Comparison of ENCODE assay signal across 1 cellular context in the genomic region with DNA sequence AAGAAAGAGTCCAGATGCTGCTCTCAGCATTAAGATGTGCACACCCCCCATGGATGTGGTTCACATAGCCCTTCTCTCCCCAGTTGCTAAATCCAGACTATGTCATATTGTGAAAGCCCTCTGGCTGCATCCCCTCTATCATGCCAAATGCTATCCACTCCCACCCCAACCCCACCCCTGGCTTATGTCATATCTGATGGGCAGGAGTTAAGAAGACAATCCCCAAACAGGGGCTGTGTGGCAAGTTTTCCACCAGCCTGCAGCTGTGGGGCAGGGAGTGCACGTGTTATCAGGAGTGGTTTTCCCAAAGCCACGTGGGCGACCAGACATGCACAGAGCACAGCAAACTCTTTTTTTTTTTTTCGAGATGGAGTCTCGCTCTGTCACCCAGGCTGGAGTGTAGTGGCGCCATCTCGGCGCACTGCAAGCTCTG.
TF ChIP-seq lines count a peak whose summit lies in the region.

No MANE protein-coding gene starts in this region.

TF ChIP-seq in K562, 482 proteins besides CTCF, POLR2A, EP300 and RAD21 (continues in another document):
- TF ChIP-seq CHD2 (IDR thresholded peaks at IDR 0.05; ENCODE audit: low read depth, low read length) (no peak), HDAC1 (IDR thresholded peaks at IDR 0.05) (peak in 1 of 2 experiments; percentile 61; a peak in 2 of 4 replicates), TCFL5 (CRISPR knock-in tag; conservative IDR thresholded peaks at IDR 0.05) (no peak), DDX20 (tag; IDR thresholded peaks at IDR 0.05; ENCODE audit: low read depth) (no peak), ZNF324 (CRISPR knock-in tag; IDR thresholded peaks at IDR 0.05) (no peak), RBFOX2 (IDR thresholded peaks at IDR 0.05; ENCODE audit: low read depth, low read length) (no peak), KLF13 (tag; IDR thresholded peaks at IDR 0.05; ENCODE audit: borderline replicate concordance, low read depth) (no peak), SIN3A (IDR thresholded peaks at IDR 0.05; ENCODE audit: borderline replicate concordance in 2 of 2, control insufficient read depth in 1 of 2, low read depth in 2 of 2, low read length in 2 of 2) (peak in 1 of 2 experiments; percentile 53; a peak in 1 of 4 replicates), NFYB (IDR thresholded peaks at IDR 0.05; ENCODE audit: extremely low read depth, insufficient read length) (no peak), MAFG (tag; conservative IDR thresholded peaks at IDR 0.05) (no peak), ZNF668 (CRISPR knock-in tag; IDR thresholded peaks at IDR 0.05) (no peak), CREM (IDR thresholded peaks at IDR 0.05; ENCODE audit: low read depth) (0 out of 2 replicates have a peak, but pooled peaks have one; percentile 29), HNRNPLL (IDR thresholded peaks at IDR 0.05; ENCODE audit: low read depth, low read length, poor library complexity, severe bottlenecking) (no peak), TGIF2 (CRISPR knock-in tag; IDR thresholded peaks at IDR 0.05) (no peak), ZBTB8A (IDR thresholded peaks at IDR 0.05; ENCODE audit: partially characterized antibody) (no peak), SREBF2 (CRISPR knock-in tag; IDR thresholded peaks at IDR 0.05) (no peak), RBM17 (IDR thresholded peaks at IDR 0.05; ENCODE audit: borderline replicate concordance, low read depth, low read length) (no peak), ZFP1 (CRISPR knock-in tag; IDR thresholded peaks at IDR 0.05) (no peak), MYC (IDR thresholded peaks at IDR 0.05; ENCODE audit: low read depth, low read length) (peak; percentile 85), MYC (CRISPR knock-in tag; IDR thresholded peaks at IDR 0.05; ENCODE audit: borderline replicate concordance, low read depth) (no peak), TEAD4 (IDR thresholded peaks at IDR 0.05; ENCODE audit: low read length) (no peak), TEAD4 (CRISPR knock-in tag; IDR thresholded peaks at IDR 0.05; ENCODE audit: borderline replicate concordance) (no peak), YY1 (IDR thresholded peaks at IDR 0.05; ENCODE audit: borderline replicate concordance in 1 of 3, control insufficient read depth in 1 of 3, extremely low read depth in 1 of 3, insufficient read depth in 3 of 3, insufficient read length in 1 of 3, insufficient replicate concordance in 2 of 3, low read depth in 1 of 3, low read length in 2 of 3) (no peak), PHB2 (IDR thresholded peaks at IDR 0.05; ENCODE audit: low read depth) (no peak), RBBP5 (IDR thresholded peaks at IDR 0.05; ENCODE audit: borderline replicate concordance, insufficient read depth, low read length, poor library complexity, severe bottlenecking) (no peak), ZBTB1 (CRISPR knock-in tag; IDR thresholded peaks at IDR 0.05; ENCODE audit: borderline replicate concordance, low read depth) (no peak), FOXM1 (IDR thresholded peaks at IDR 0.05; ENCODE audit: low read depth) (no peak), FOXM1 (CRISPR knock-in tag; IDR thresholded peaks at IDR 0.05; ENCODE audit: low read depth) (no peak), BACH1 (tag; IDR thresholded peaks at IDR 0.05) (no peak), ZNF764 (CRISPR knock-in tag; IDR thresholded peaks at IDR 0.05; ENCODE audit: low read depth) (no peak), FOXK1 (CRISPR knock-in tag; IDR thresholded peaks at IDR 0.05; ENCODE audit: borderline replicate concordance) (no peak)
- TF ChIP-seq, protein P1, sequence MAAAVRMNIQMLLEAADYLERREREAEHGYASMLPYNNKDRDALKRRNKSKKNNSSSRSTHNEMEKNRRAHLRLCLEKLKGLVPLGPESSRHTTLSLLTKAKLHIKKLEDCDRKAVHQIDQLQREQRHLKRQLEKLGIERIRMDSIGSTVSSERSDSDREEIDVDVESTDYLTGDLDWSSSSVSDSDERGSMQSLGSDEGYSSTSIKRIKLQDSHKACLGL (CRISPR knock-in tag; IDR thresholded peaks at IDR 0.05; ENCODE audit: borderline replicate concordance, poor library complexity, severe bottlenecking) = peak; percentile 31
- TF ChIP-seq, protein P2, sequence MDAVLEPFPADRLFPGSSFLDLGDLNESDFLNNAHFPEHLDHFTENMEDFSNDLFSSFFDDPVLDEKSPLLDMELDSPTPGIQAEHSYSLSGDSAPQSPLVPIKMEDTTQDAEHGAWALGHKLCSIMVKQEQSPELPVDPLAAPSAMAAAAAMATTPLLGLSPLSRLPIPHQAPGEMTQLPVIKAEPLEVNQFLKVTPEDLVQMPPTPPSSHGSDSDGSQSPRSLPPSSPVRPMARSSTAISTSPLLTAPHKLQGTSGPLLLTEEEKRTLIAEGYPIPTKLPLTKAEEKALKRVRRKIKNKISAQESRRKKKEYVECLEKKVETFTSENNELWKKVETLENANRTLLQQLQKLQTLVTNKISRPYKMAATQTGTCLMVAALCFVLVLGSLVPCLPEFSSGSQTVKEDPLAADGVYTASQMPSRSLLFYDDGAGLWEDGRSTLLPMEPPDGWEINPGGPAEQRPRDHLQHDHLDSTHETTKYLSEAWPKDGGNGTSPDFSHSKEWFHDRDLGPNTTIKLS (IDR thresholded peaks at IDR 0.05; ENCODE audit: borderline replicate concordance, low read depth) = no peak
- TF ChIP-seq, protein P3, sequence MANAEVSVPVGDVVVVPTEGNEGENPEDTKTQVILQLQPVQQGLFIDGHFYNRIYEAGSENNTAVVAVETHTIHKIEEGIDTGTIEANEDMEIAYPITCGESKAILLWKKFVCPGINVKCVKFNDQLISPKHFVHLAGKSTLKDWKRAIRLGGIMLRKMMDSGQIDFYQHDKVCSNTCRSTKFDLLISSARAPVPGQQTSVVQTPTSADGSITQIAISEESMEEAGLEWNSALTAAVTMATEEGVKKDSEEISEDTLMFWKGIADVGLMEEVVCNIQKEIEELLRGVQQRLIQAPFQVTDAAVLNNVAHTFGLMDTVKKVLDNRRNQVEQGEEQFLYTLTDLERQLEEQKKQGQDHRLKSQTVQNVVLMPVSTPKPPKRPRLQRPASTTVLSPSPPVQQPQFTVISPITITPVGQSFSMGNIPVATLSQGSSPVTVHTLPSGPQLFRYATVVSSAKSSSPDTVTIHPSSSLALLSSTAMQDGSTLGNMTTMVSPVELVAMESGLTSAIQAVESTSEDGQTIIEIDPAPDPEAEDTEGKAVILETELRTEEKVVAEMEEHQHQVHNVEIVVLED (CRISPR knock-in tag; IDR thresholded peaks at IDR 0.05) = no peak
- TF ChIP-seq, protein P4, sequence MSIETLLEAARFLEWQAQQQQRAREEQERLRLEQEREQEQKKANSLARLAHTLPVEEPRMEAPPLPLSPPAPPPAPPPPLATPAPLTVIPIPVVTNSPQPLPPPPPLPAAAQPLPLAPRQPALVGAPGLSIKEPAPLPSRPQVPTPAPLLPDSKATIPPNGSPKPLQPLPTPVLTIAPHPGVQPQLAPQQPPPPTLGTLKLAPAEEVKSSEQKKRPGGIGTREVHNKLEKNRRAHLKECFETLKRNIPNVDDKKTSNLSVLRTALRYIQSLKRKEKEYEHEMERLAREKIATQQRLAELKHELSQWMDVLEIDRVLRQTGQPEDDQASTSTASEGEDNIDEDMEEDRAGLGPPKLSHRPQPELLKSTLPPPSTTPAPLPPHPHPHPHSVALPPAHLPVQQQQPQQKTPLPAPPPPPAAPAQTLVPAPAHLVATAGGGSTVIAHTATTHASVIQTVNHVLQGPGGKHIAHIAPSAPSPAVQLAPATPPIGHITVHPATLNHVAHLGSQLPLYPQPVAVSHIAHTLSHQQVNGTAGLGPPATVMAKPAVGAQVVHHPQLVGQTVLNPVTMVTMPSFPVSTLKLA (conservative IDR thresholded peaks at IDR 0.05) = peak; percentile 90 to 92
- TF ChIP-seq, protein P5, sequence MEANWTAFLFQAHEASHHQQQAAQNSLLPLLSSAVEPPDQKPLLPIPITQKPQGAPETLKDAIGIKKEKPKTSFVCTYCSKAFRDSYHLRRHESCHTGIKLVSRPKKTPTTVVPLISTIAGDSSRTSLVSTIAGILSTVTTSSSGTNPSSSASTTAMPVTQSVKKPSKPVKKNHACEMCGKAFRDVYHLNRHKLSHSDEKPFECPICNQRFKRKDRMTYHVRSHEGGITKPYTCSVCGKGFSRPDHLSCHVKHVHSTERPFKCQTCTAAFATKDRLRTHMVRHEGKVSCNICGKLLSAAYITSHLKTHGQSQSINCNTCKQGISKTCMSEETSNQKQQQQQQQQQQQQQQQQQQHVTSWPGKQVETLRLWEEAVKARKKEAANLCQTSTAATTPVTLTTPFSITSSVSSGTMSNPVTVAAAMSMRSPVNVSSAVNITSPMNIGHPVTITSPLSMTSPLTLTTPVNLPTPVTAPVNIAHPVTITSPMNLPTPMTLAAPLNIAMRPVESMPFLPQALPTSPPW (CRISPR knock-in tag; IDR thresholded peaks at IDR 0.05) = peak; percentile 30; the same call in 1 of the 2 replicates
- TF ChIP-seq, protein P6, sequence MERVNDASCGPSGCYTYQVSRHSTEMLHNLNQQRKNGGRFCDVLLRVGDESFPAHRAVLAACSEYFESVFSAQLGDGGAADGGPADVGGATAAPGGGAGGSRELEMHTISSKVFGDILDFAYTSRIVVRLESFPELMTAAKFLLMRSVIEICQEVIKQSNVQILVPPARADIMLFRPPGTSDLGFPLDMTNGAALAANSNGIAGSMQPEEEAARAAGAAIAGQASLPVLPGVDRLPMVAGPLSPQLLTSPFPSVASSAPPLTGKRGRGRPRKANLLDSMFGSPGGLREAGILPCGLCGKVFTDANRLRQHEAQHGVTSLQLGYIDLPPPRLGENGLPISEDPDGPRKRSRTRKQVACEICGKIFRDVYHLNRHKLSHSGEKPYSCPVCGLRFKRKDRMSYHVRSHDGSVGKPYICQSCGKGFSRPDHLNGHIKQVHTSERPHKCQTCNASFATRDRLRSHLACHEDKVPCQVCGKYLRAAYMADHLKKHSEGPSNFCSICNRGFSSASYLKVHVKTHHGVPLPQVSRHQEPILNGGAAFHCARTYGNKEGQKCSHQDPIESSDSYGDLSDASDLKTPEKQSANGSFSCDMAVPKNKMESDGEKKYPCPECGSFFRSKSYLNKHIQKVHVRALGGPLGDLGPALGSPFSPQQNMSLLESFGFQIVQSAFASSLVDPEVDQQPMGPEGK (CRISPR knock-in tag; IDR thresholded peaks at IDR 0.05; ENCODE audit: borderline replicate concordance) = no peak
- TF ChIP-seq, protein P7, sequence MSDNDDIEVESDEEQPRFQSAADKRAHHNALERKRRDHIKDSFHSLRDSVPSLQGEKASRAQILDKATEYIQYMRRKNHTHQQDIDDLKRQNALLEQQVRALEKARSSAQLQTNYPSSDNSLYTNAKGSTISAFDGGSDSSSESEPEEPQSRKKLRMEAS (CRISPR knock-in tag; IDR thresholded peaks at IDR 0.05) = peak; percentile 65
- TF ChIP-seq, protein P8, sequence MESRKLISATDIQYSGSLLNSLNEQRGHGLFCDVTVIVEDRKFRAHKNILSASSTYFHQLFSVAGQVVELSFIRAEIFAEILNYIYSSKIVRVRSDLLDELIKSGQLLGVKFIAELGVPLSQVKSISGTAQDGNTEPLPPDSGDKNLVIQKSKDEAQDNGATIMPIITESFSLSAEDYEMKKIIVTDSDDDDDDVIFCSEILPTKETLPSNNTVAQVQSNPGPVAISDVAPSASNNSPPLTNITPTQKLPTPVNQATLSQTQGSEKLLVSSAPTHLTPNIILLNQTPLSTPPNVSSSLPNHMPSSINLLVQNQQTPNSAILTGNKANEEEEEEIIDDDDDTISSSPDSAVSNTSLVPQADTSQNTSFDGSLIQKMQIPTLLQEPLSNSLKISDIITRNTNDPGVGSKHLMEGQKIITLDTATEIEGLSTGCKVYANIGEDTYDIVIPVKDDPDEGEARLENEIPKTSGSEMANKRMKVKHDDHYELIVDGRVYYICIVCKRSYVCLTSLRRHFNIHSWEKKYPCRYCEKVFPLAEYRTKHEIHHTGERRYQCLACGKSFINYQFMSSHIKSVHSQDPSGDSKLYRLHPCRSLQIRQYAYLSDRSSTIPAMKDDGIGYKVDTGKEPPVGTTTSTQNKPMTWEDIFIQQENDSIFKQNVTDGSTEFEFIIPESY (CRISPR knock-in tag; IDR thresholded peaks at IDR 0.05) = peak; percentile 18; the same call in 1 of the 2 replicates
- TF ChIP-seq, protein P9, sequence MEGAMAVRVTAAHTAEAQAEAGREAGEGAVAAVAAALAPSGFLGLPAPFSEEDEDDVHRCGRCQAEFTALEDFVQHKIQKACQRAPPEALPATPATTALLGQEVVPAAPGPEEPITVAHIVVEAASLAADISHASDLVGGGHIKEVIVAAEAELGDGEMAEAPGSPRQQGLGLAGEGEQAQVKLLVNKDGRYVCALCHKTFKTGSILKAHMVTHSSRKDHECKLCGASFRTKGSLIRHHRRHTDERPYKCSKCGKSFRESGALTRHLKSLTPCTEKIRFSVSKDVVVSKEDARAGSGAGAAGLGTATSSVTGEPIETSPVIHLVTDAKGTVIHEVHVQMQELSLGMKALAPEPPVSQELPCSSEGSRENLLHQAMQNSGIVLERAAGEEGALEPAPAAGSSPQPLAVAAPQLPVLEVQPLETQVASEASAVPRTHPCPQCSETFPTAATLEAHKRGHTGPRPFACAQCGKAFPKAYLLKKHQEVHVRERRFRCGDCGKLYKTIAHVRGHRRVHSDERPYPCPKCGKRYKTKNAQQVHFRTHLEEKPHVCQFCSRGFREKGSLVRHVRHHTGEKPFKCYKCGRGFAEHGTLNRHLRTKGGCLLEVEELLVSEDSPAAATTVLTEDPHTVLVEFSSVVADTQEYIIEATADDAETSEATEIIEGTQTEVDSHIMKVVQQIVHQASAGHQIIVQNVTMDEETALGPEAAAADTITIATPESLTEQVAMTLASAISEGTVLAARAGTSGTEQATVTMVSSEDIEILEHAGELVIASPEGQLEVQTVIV (CRISPR knock-in tag; IDR thresholded peaks at IDR 0.05; ENCODE audit: borderline replicate concordance) = no peak
- TF ChIP-seq, protein P10, sequence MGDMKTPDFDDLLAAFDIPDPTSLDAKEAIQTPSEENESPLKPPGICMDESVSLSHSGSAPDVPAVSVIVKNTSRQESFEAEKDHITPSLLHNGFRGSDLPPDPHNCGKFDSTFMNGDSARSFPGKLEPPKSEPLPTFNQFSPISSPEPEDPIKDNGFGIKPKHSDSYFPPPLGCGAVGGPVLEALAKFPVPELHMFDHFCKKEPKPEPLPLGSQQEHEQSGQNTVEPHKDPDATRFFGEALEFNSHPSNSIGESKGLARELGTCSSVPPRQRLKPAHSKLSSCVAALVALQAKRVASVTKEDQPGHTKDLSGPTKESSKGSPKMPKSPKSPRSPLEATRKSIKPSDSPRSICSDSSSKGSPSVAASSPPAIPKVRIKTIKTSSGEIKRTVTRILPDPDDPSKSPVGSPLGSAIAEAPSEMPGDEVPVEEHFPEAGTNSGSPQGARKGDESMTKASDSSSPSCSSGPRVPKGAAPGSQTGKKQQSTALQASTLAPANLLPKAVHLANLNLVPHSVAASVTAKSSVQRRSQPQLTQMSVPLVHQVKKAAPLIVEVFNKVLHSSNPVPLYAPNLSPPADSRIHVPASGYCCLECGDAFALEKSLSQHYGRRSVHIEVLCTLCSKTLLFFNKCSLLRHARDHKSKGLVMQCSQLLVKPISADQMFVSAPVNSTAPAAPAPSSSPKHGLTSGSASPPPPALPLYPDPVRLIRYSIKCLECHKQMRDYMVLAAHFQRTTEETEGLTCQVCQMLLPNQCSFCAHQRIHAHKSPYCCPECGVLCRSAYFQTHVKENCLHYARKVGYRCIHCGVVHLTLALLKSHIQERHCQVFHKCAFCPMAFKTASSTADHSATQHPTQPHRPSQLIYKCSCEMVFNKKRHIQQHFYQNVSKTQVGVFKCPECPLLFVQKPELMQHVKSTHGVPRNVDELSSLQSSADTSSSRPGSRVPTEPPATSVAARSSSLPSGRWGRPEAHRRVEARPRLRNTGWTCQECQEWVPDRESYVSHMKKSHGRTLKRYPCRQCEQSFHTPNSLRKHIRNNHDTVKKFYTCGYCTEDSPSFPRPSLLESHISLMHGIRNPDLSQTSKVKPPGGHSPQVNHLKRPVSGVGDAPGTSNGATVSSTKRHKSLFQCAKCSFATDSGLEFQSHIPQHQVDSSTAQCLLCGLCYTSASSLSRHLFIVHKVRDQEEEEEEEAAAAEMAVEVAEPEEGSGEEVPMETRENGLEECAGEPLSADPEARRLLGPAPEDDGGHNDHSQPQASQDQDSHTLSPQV (IDR thresholded peaks at IDR 0.05) = no peak
